1 cellular context compared by ENCODE assay signal in genomic region chr15:85545185-85545584, GRCh38.
TF ChIP-seq lines count a peak whose summit lies in the region.

No MANE protein-coding gene starts in this region.

TF ChIP-seq in WTC11, 78 proteins besides CTCF, POLR2A, EP300 and RAD21 (continued from another document):
- TF ChIP-seq ZNF425 (CRISPR knock-in tag; conservative IDR thresholded peaks at IDR 0.05) (no peak), ZMAT4 (CRISPR knock-in tag; IDR thresholded peaks at IDR 0.05) (no peak)
